2 cellular contexts compared by ENCODE assay signal in genomic region chr7:91353923-91354322, GRCh38.
TF ChIP-seq lines count a peak whose summit lies in the region.

No MANE protein-coding gene starts in this region.

TF ChIP-seq in GM23338, 12 proteins besides CTCF, POLR2A, EP300 and RAD21 (continued from another document):
- TF ChIP-seq ZNF462 (CRISPR knock-in tag; IDR thresholded peaks at IDR 0.05) (no peak), REST (IDR thresholded peaks at IDR 0.05; ENCODE audit: unreplicated experiment) (no peak), STAT1 (IDR thresholded peaks at IDR 0.05; ENCODE audit: unreplicated experiment) (no peak)

TF ChIP-seq in SK-N-SH treated with all-trans-retinoic acid at 6 μM for 48 hours, 23 proteins besides CTCF, POLR2A, EP300 and RAD21 (continued from another document):
- no peak for TF ChIP-seq POU6F1 (CRISPR knock-in tag; IDR thresholded peaks at IDR 0.05; ENCODE audit: borderline replicate concordance, low read depth)
- TF ChIP-seq ISL1 (CRISPR knock-in tag; IDR thresholded peaks at IDR 0.05), result no peak
- TF ChIP-seq RARB (CRISPR knock-in tag; IDR thresholded peaks at IDR 0.05), result no peak
- no peak for TF ChIP-seq TOX (CRISPR knock-in tag; IDR thresholded peaks at IDR 0.05; ENCODE audit: borderline replicate concordance)
- TF ChIP-seq CSRNP3 (CRISPR knock-in tag; IDR thresholded peaks at IDR 0.05), result no peak
- no peak for TF ChIP-seq TCF4 (CRISPR knock-in tag; IDR thresholded peaks at IDR 0.05; ENCODE audit: borderline replicate concordance)
